ENCODE assay signal across 8 cellular contexts in genomic region chrX:15790766-15791380, GRCh38. TPM values are rescaled to one million over a fixed set of nuclear protein-coding genes. Genes with fewer than 3 reads are reported as not detected.
DNase-seq lines count a peak whose midpoint lies in the region; ATAC-seq and TF ChIP-seq lines count a peak whose summit lies in the region.

No MANE protein-coding gene starts in this region.

- H3K36me3 Mint-ChIP-seq in GM23338 (ENCODE audit: low read depth) = peaks cover 5% of the 10 kb centered on the region; the same call in 2 of the 3 replicates
- peaks cover 41% of the 10 kb centered on the region for H3K36me3 Mint-ChIP-seq in stimulated activated effector memory CD8-positive, alpha-beta T cell treated with anti-CD3 and anti-CD28 coated beads, Interleukin-12 subunit alpha, Interleukin-12 subunit beta, amount 100 ng/mL, for 72 hours

- POLR2A ChIA-PET in HEK293T (lab: Yijun Ruan, JAX) = interaction anchor here (1.5 to 2.0 kb wide), 2 partner anchors 64 to 116 kb away, joined by 4 to 7 read pairs; partner anchors contain the start of gene AP1S2

- H3K4me1 Mint-ChIP-seq in GM23338 = 0 out of 3 replicates have a peak, but pooled peaks cover 2% of the 10 kb centered on the region
- H3K4me1 Mint-ChIP-seq in stimulated activated effector memory CD8-positive, alpha-beta T cell treated with anti-CD3 and anti-CD28 coated beads, Interleukin-12 subunit alpha, Interleukin-12 subunit beta, amount 100 ng/mL, for 72 hours = peaks cover 13% of the 10 kb centered on the region

- DNase-seq in GM23338 (ENCODE audit: low spot score) = no peak
- peak; percentile 76 for DNase-seq in NCI-H2227 (lab: John Stamatoyannopoulos, UW; ENCODE audit: unreplicated experiment)
- no peak for DNase-seq in effector memory CD4-positive, alpha-beta T cell
- DNase-seq in HEK293T (ENCODE audit: extremely low spot score) = no peak
- no peak for DNase-seq in stimulated activated effector memory CD8-positive, alpha-beta T cell treated with anti-CD3 and anti-CD28 coated beads, Interleukin-12 subunit alpha, Interleukin-12 subunit beta, amount 100 ng/mL, for 72 hours (ENCODE audit: low spot score in 2 of 2)
- no peak for DNase-seq in midbrain (lab: John Stamatoyannopoulos, UW)

- no peaks in the 10 kb centered on the region for H3K27me3 ChIP-seq in GM23338 (ENCODE audit: insufficient read depth)
- H3K27me3 ChIP-seq in effector memory CD4-positive, alpha-beta T cell (replicated peaks; ENCODE audit: control insufficient read depth, insufficient read depth, low read length, poor library complexity, severe bottlenecking) = no peaks in the 10 kb centered on the region
- H3K27me3 ChIP-seq in muscle layer of duodenum (ENCODE audit: low read depth, low read length) = no peaks in the 10 kb centered on the region

- H3K9me3 ChIP-seq in effector memory CD4-positive, alpha-beta T cell (ENCODE audit: control insufficient read depth, low read length) = no peaks in the 10 kb centered on the region
- no peaks in the 10 kb centered on the region for H3K9me3 ChIP-seq in muscle layer of duodenum (ENCODE audit: control insufficient read depth in 1 of 2, low read length in 2 of 2)

- no peak for ATAC-seq in GM23338
- no peak for ATAC-seq in stimulated activated effector memory CD8-positive, alpha-beta T cell treated with anti-CD3 and anti-CD28 coated beads, Interleukin-12 subunit alpha, Interleukin-12 subunit beta, amount 100 ng/mL, for 72 hours

- H3K79me2 ChIP-seq in GM23338 (replicated peaks; ENCODE audit: insufficient read depth) = peaks cover 4% of the 10 kb centered on the region; the same call in 1 of the 2 replicates

- peaks cover 2% of the 10 kb centered on the region for H3K27me3 Mint-ChIP-seq in GM23338 (ENCODE audit: insufficient read depth, low read depth, poor library complexity)

- 0 out of 2 replicates have a peak overlapping the region, but pooled peaks have one; percentile 35 for H2AFZ ChIP-seq in GM23338

- H4K20me1 ChIP-seq in GM23338 (replicated peaks; ENCODE audit: insufficient read depth) = no peaks in the 10 kb centered on the region

- peak overlapping the region; percentile 84; the same call in 1 of the 2 replicates for H3K27ac ChIP-seq in GM23338 (ENCODE audit: low read depth)
- peak overlapping the region; percentile 88 for H3K27ac ChIP-seq in effector memory CD4-positive, alpha-beta T cell (ENCODE audit: insufficient read depth, low read length, poor library complexity, severe bottlenecking)
- H3K27ac ChIP-seq in muscle layer of duodenum (ENCODE audit: low read length) = peak overlapping the region; percentile 73

- peak overlapping the region; percentile 77 for H3K4me2 ChIP-seq in GM23338

- TF ChIP-seq CTCF in GM23338 (conservative IDR thresholded peaks at IDR 0.05; ENCODE audit: low read depth in 2 of 2) = no peak

- peak overlapping the region; percentile 77 for H3K4me3 ChIP-seq in GM08714 (ENCODE audit: low read length)
- peak overlapping the region; percentile 72 for H3K4me3 ChIP-seq in GM23338
- H3K4me3 ChIP-seq in effector memory CD4-positive, alpha-beta T cell (ENCODE audit: insufficient read depth, low read depth, low read length, poor library complexity, severe bottlenecking) = peak overlapping the region; percentile 74
- H3K4me3 ChIP-seq in muscle layer of duodenum (ENCODE audit: low read depth in 1 of 2, low read length in 2 of 2) = peak overlapping the region; percentile 74 to 75

- no peaks in the 10 kb centered on the region for H3K9me3 Mint-ChIP-seq in GM23338
- no peaks in the 10 kb centered on the region for H3K9me3 Mint-ChIP-seq in stimulated activated effector memory CD8-positive, alpha-beta T cell treated with anti-CD3 and anti-CD28 coated beads, Interleukin-12 subunit alpha, Interleukin-12 subunit beta, amount 100 ng/mL, for 72 hours

- H3K36me3 ChIP-seq in GM23338 (ENCODE audit: insufficient read depth) = no peaks in the 10 kb centered on the region
- no peaks in the 10 kb centered on the region for H3K36me3 ChIP-seq in effector memory CD4-positive, alpha-beta T cell (ENCODE audit: control insufficient read depth, insufficient read depth, low read length)
- H3K36me3 ChIP-seq in muscle layer of duodenum (ENCODE audit: control insufficient read depth in 1 of 2, insufficient read depth in 2 of 2, low read length in 2 of 2) = peaks cover 0 to 3% of the 10 kb centered on the region in 2 donors

- no peak overlapping the region for H3K4me3 Mint-ChIP-seq in GM23338
- H3K4me3 Mint-ChIP-seq in stimulated activated effector memory CD8-positive, alpha-beta T cell treated with anti-CD3 and anti-CD28 coated beads, Interleukin-12 subunit alpha, Interleukin-12 subunit beta, amount 100 ng/mL, for 72 hours = no peak overlapping the region

- H3K9me2 ChIP-seq in GM23338 (ENCODE audit: insufficient read depth) = no peaks in the 10 kb centered on the region

- no peak overlapping the region for H3K27ac Mint-ChIP-seq in GM23338
- no peak overlapping the region for H3K27ac Mint-ChIP-seq in stimulated activated effector memory CD8-positive, alpha-beta T cell treated with anti-CD3 and anti-CD28 coated beads, Interleukin-12 subunit alpha, Interleukin-12 subunit beta, amount 100 ng/mL, for 72 hours

- no peaks in the 10 kb centered on the region for H3K4me1 ChIP-seq in GM23338 (ENCODE audit: insufficient read depth)
- H3K4me1 ChIP-seq in effector memory CD4-positive, alpha-beta T cell (ENCODE audit: control insufficient read depth, insufficient read depth, low read length, poor library complexity, severe bottlenecking) = peaks cover 7% of the 10 kb centered on the region
- H3K4me1 ChIP-seq in muscle layer of duodenum (ENCODE audit: control insufficient read depth in 1 of 2, insufficient read depth in 2 of 2, low read length in 2 of 2) = no peaks in the 10 kb centered on the region

- H3F3A ChIP-seq in GM23338 (replicated peaks; ENCODE audit: low read depth) = no peaks in the 10 kb centered on the region

- CTCF ChIA-PET in HEK293T (lab: Yijun Ruan, JAX) = interaction anchor here (0.7 kb wide), 1 partner anchor 118 kb away, joined by 3 read pairs; no protein-coding TSS in a partner anchor

TF ChIP-seq in GM23338, 12 proteins besides CTCF, POLR2A, EP300 and RAD21 (continues in another document):
- no peak for TF ChIP-seq POLR2AphosphoS5 (IDR thresholded peaks at IDR 0.05; ENCODE audit: low read depth)
- no peak for TF ChIP-seq NANOG (IDR thresholded peaks at IDR 0.05; ENCODE audit: borderline replicate concordance)
- TF ChIP-seq, protein P1, sequence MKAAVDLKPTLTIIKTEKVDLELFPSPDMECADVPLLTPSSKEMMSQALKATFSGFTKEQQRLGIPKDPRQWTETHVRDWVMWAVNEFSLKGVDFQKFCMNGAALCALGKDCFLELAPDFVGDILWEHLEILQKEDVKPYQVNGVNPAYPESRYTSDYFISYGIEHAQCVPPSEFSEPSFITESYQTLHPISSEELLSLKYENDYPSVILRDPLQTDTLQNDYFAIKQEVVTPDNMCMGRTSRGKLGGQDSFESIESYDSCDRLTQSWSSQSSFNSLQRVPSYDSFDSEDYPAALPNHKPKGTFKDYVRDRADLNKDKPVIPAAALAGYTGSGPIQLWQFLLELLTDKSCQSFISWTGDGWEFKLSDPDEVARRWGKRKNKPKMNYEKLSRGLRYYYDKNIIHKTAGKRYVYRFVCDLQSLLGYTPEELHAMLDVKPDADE (IDR thresholded peaks at IDR 0.05) = no peak

TF ChIP-seq in HEK293T, 16 proteins besides CTCF, POLR2A, EP300 and RAD21:
- no peak for TF ChIP-seq ZNF384 (IDR thresholded peaks at IDR 0.05)
- TF ChIP-seq FOXA1 (IDR thresholded peaks at IDR 0.05) = no peak
- no peak for TF ChIP-seq L3MBTL2 (conservative IDR thresholded peaks at IDR 0.05)
- no peak for TF ChIP-seq ELF4 (IDR thresholded peaks at IDR 0.05)
- no peak for TF ChIP-seq FOXM1 (IDR thresholded peaks at IDR 0.05; ENCODE audit: borderline replicate concordance)
- TF ChIP-seq LEF1 (IDR thresholded peaks at IDR 0.05; ENCODE audit: borderline replicate concordance) = no peak
- TF ChIP-seq, protein P2, sequence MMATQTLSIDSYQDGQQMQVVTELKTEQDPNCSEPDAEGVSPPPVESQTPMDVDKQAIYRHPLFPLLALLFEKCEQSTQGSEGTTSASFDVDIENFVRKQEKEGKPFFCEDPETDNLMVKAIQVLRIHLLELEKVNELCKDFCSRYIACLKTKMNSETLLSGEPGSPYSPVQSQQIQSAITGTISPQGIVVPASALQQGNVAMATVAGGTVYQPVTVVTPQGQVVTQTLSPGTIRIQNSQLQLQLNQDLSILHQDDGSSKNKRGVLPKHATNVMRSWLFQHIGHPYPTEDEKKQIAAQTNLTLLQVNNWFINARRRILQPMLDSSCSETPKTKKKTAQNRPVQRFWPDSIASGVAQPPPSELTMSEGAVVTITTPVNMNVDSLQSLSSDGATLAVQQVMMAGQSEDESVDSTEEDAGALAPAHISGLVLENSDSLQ (IDR thresholded peaks at IDR 0.05) = no peak
- TF ChIP-seq NFRKB (IDR thresholded peaks at IDR 0.05) = no peak
- no peak for TF ChIP-seq SUZ12 (IDR thresholded peaks at IDR 0.05)
- no peak for TF ChIP-seq TARDBP (IDR thresholded peaks at IDR 0.05)
- no peak for TF ChIP-seq BHLHE40 (IDR thresholded peaks at IDR 0.05; ENCODE audit: borderline replicate concordance)
- no peak for TF ChIP-seq SP1 (IDR thresholded peaks at IDR 0.05)
- TF ChIP-seq FOXK2 (IDR thresholded peaks at IDR 0.05) = no peak
- TF ChIP-seq HDGF (IDR thresholded peaks at IDR 0.05; ENCODE audit: borderline replicate concordance) = no peak
- no peak for TF ChIP-seq ARNT (IDR thresholded peaks at IDR 0.05)
- TF ChIP-seq CTBP1 (IDR thresholded peaks at IDR 0.05; ENCODE audit: borderline replicate concordance) = no peak
TF ChIP-seq in HEK293T: peak in this region for 0.

RNA-seq across cellular contexts. Expression of gene ZRSR2, which starts 0.6 kb away (rescaled TPM):
- total RNA-seq in GM23338 (2014; rRNA removed; shearing (Covaris generic)) = 5.2 and 7.7 TPM in 2 replicates
- polyA plus RNA-seq in GM23338 (2016; fragmentation: Nextera tagmentation; extraction: Ambion mirVana) = 40.9 and 45.1 TPM in 2 replicates

RNA-seq across cellular contexts. Expression of gene CA5B, which starts 52.8 kb away (rescaled TPM):
- total RNA-seq in GM23338 (2014; rRNA removed; shearing (Covaris generic)) = 4.8 and 8.0 TPM in 2 replicates
- 6.1 and 7.3 TPM in 2 replicates for polyA plus RNA-seq in GM23338 (2016; fragmentation: Nextera tagmentation; extraction: Ambion mirVana)
